Comparison of ENCODE assay signal across 9 cellular contexts in the genomic region with DNA sequence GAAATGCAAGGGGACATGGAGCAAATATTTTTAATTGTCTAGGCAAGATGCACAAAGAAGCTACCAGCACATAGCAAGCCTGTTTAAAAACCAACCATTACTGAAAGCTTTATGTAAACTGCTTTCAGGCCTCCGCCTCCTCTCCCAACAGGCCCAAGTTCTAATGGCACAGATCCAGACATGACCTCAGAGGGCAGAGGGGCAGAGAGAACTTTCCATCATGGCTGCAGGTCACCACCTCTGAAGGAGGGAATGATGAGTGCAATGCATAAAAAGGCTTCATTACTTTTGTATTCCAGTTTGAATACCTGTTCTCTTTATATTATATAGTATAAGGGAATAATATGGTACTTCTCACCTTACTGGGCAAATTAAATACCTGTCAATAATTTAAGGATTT. TPM values are rescaled to one million over a fixed set of nuclear protein-coding genes. Genes with fewer than 3 reads are reported as not detected.
A peak's percentile ranks its signal among the peaks of the same experiment; 100 is the strongest.
DNase-seq lines count a peak whose midpoint lies in the region; ATAC-seq, FAIRE-seq and TF ChIP-seq lines count a peak whose summit lies in the region.
"Had no signal": no experiment of that assay in that cellular context is flagged by ENCODE, and none has a peak within 500 bp of the region (broad histone marks: within the 10 kb centered on the region; RNA-seq: fewer than 3 reads in every experiment).

No MANE protein-coding gene starts in this region.

- peak overlapping the region; percentile 52 for H3K27ac Mint-ChIP-seq in CD8-positive, alpha-beta T cell
- peak overlapping the region; percentile 75 for H3K27ac Mint-ChIP-seq in T-helper 17 cell
- peak overlapping the region; percentile 78 for H3K27ac Mint-ChIP-seq in progenitor cell of endocrine pancreas

- peaks cover 89% of the 10 kb centered on the region for H3K36me3 ChIP-seq in CD8-positive, alpha-beta T cell (ENCODE audit: insufficient read depth, low read length)
- H3K36me3 ChIP-seq in gastroesophageal sphincter = peaks cover 16 to 100% of the 10 kb centered on the region in 2 donors

- WGBS in gastroesophageal sphincter (ENCODE audit: low coverage in 1 of 2), 2 donors = 10 to 38% methylated on average over 1 of the region's 1 CpG

- no peak for FAIRE-seq in GM12891 (lab: Jason Lieb, UNC)

- peaks cover 91% of the 10 kb centered on the region for H3K36me3 Mint-ChIP-seq in CD8-positive, alpha-beta T cell
- H3K36me3 Mint-ChIP-seq in T-helper 17 cell (ENCODE audit: low read depth) (peaks cover 6% of the 10 kb centered on the region), progenitor cell of endocrine pancreas (ENCODE audit: insufficient read depth) (peaks cover 53% of the 10 kb centered on the region)

- no peak for DNase-seq in CD8-positive, alpha-beta T cell
- no peak for DNase-seq in T-helper 17 cell
- DNase-seq in progenitor cell of endocrine pancreas (ENCODE audit: low spot score, unreplicated experiment) = no peak
- DNase-seq in NCI-H1930 (lab: John Stamatoyannopoulos, UW) = no peak
- no peak for DNase-seq in GM12891 (ENCODE audit: insufficient read length, low spot score)

- TF ChIP-seq CTCF in CD8-positive, alpha-beta T cell (IDR thresholded peaks at IDR 0.05) = no peak
- no peak for TF ChIP-seq CTCF in gastroesophageal sphincter (IDR thresholded peaks at IDR 0.05)
- TF ChIP-seq CTCF in progenitor cell of endocrine pancreas (IDR thresholded peaks at IDR 0.05; ENCODE audit: unreplicated experiment) = no peak

- TF ChIP-seq POLR2A in gastroesophageal sphincter (IDR thresholded peaks at IDR 0.05) = no peak
- no peak for TF ChIP-seq POLR2A in GM12891 (IDR thresholded peaks at IDR 0.05; ENCODE audit: low read depth, low read length)

- intact Hi-C loops in CD8-positive, alpha-beta T cell (cut with DNase I, micrococcal nuclease) = loop anchor here in 1 of 2 experiments (2.0 kb wide), 1 partner anchor 14 kb away; no protein-coding TSS in a partner anchor

- H3K27ac ChIP-seq in CD8-positive, alpha-beta T cell (ENCODE audit: low read depth, low read length) = no peak overlapping the region
- H3K27ac ChIP-seq in gastroesophageal sphincter = peak overlapping the region; percentile 53 to 74 (median 65)
- H3K27ac ChIP-seq: HL-60 had no signal

- CTCF ChIA-PET in CD8-positive, alpha-beta T cell (lab: Charles Lee) = interaction anchor here (1.0 to 1.3 kb wide), 2 partner anchors 19 to 220 kb away, joined by 3 read pairs; no protein-coding TSS in a partner anchor

- H3K4me3 ChIP-seq in CD8-positive, alpha-beta T cell (ENCODE audit: low read depth, low read length) = no peak overlapping the region
- no peak overlapping the region for H3K4me3 ChIP-seq in gastroesophageal sphincter

- peaks cover 31% of the 10 kb centered on the region for H3K4me1 ChIP-seq in CD8-positive, alpha-beta T cell (ENCODE audit: insufficient read depth, low read length)
- peaks cover 4 to 77% (median 13%) of the 10 kb centered on the region in 3 donors for H3K4me1 ChIP-seq in gastroesophageal sphincter

- TF ChIP-seq EP300 in gastroesophageal sphincter (IDR thresholded peaks at IDR 0.05) = no peak

- ATAC-seq in CD8-positive, alpha-beta T cell = no peak
- ATAC-seq in T-helper 17 cell = no peak
- peak; percentile 83 for ATAC-seq in gastroesophageal sphincter
- no peak for ATAC-seq in GM18861 (IDR thresholded peaks at IDR 0.05; ENCODE audit: unreplicated experiment)
- no peak for ATAC-seq in GM21526 (IDR thresholded peaks at IDR 0.05; ENCODE audit: low FRiP score, unreplicated experiment)

- no peak overlapping the region for H3K4me3 Mint-ChIP-seq in CD8-positive, alpha-beta T cell
- H3K4me3 Mint-ChIP-seq in T-helper 17 cell = no peak overlapping the region
- no peak overlapping the region for H3K4me3 Mint-ChIP-seq in progenitor cell of endocrine pancreas (ENCODE audit: low read depth)

- H3K9me3 ChIP-seq in CD8-positive, alpha-beta T cell (ENCODE audit: low read length) = no peaks in the 10 kb centered on the region
- H3K9me3 ChIP-seq in T-helper 17 cell (ENCODE audit: control insufficient read depth, low read length, poor library complexity, severe bottlenecking) (no peaks in the 10 kb centered on the region), gastroesophageal sphincter (no peaks in the 10 kb centered on the region)

- no peaks in the 10 kb centered on the region for H3K27me3 Mint-ChIP-seq in CD8-positive, alpha-beta T cell (ENCODE audit: low read depth)
- H3K27me3 Mint-ChIP-seq in T-helper 17 cell = no peaks in the 10 kb centered on the region
- no peaks in the 10 kb centered on the region for H3K27me3 Mint-ChIP-seq in progenitor cell of endocrine pancreas

- H3K4me1 Mint-ChIP-seq in CD8-positive, alpha-beta T cell (ENCODE audit: low read depth) = peaks cover 65% of the 10 kb centered on the region
- H3K4me1 Mint-ChIP-seq in T-helper 17 cell (peaks cover 24% of the 10 kb centered on the region), progenitor cell of endocrine pancreas (ENCODE audit: low read depth) (no peaks in the 10 kb centered on the region)

- H3K9me3 Mint-ChIP-seq in CD8-positive, alpha-beta T cell = no peaks in the 10 kb centered on the region
- H3K9me3 Mint-ChIP-seq in progenitor cell of endocrine pancreas (ENCODE audit: low read depth) = no peaks in the 10 kb centered on the region

- no peaks in the 10 kb centered on the region for H3K27me3 ChIP-seq in CD8-positive, alpha-beta T cell (ENCODE audit: insufficient read depth, low read length)
- H3K27me3 ChIP-seq in gastroesophageal sphincter = no peaks in the 10 kb centered on the region

- POLR2A ChIA-PET in CD8-positive, alpha-beta T cell (lab: Charles Lee) = interaction anchor here (0.9 to 3.1 kb wide), 4 partner anchors 8 to 16 kb away, joined by 3 to 19 read pairs (median 5); no protein-coding TSS in a partner anchor

TF ChIP-seq in GM12891, 5 proteins besides CTCF, POLR2A, EP300 and RAD21:
- TF ChIP-seq POLR2AphosphoS5 (IDR thresholded peaks at IDR 0.05; ENCODE audit: low read depth, low read length) (no peak), TAF1 (IDR thresholded peaks at IDR 0.05; ENCODE audit: low read depth, low read length) (no peak), SPI1 (IDR thresholded peaks at IDR 0.05; ENCODE audit: low read depth, low read length) (no peak), PAX5 (IDR thresholded peaks at IDR 0.05; ENCODE audit: insufficient read depth, low read length, severe bottlenecking) (no peak), POU2F2 (IDR thresholded peaks at IDR 0.05; ENCODE audit: low read depth, low read length) (no peak)

RNA-seq across cellular contexts. Expression of a gene that starts 15.2 kb away (rescaled TPM):
- 100 to 1,000 TPM; 348 to 386 TPM for total RNA-seq in CD8-positive, alpha-beta T cell
- total RNA-seq in T-helper 17 cell (100 to 1,000 TPM; 526 to 546 TPM), gastroesophageal sphincter (100 to 1,000 TPM; 323 to 610 (median 490) TPM), progenitor cell of endocrine pancreas (625 and 651 TPM in 2 replicates)
- 142 TPM for polyA plus RNA-seq in GM12891 (2012; ENCODE audit: low read depth, missing spikeins)

RNA-seq across cellular contexts. Expression of a gene that starts 23.0 kb away (rescaled TPM):
- not detected for total RNA-seq in CD8-positive, alpha-beta T cell
- total RNA-seq in T-helper 17 cell (not detected), gastroesophageal sphincter (10 to 100 TPM in 1 of 4 donors, 1 to 10 TPM in 3; 2.6 to 19.7 (median 5.4) TPM), progenitor cell of endocrine pancreas (5.7 and 6.3 TPM in 2 replicates)
- polyA plus RNA-seq in GM12891 (2012; ENCODE audit: low read depth, missing spikeins) = 0.69 TPM

RNA-seq across cellular contexts. Expression of a gene that starts 35.9 kb away (rescaled TPM):
- not detected for total RNA-seq in CD8-positive, alpha-beta T cell
- total RNA-seq in T-helper 17 cell (not detected), gastroesophageal sphincter (not detected), progenitor cell of endocrine pancreas (1.7 and 2.2 TPM in 2 replicates)
- polyA plus RNA-seq in GM12891 (2012; ENCODE audit: low read depth, missing spikeins) = not detected
